In genomic region chr18:5197032-5197434, GRCh38 we compare ENCODE assay signal across 8 cellular contexts. TPM values are rescaled to one million over a fixed set of nuclear protein-coding genes. Genes with fewer than 3 reads are reported as not detected.
DNase-seq lines count a peak whose midpoint lies in the region; ATAC-seq and TF ChIP-seq lines count a peak whose summit lies in the region.

TSS of gene AKAIN1 (minus strand) at chr18:5197257. CDS start at chr18:5197053, 204 bp downstream.

- H3K9me3 ChIP-seq in HEK293 (ENCODE audit: control insufficient read depth, insufficient read depth, low read depth, low read length) = no peaks in the 10 kb centered on the region
- no peaks in the 10 kb centered on the region for H3K9me3 ChIP-seq in cardiac muscle cell (ENCODE audit: low read depth)

- no peak within 1 kb of the TSS for H3K27ac ChIP-seq in HEK293 (ENCODE audit: extremely low read depth, low read depth, low read length)
- H3K27ac ChIP-seq in cardiac muscle cell = no peak within 1 kb of the TSS

- H3K27me3 ChIP-seq in cardiac muscle cell = peaks cover 95% of the 10 kb centered on the region

- intact Hi-C loops in Calu3 (cut with micrococcal nuclease; ENCODE audit: unreplicated experiment) = no loop called here

- no peak for TF ChIP-seq CTCF in AG10803 (conservative IDR thresholded peaks at IDR 0.05; ENCODE audit: low read length)
- no peak for TF ChIP-seq CTCF in HEK293 (tag by site-specific recombination; IDR thresholded peaks at IDR 0.05)
- TF ChIP-seq CTCF in cardiac muscle cell (IDR thresholded peaks at IDR 0.05; ENCODE audit: low read depth, low read length) = no peak
- no peak for TF ChIP-seq CTCF in progenitor cell of endocrine pancreas (IDR thresholded peaks at IDR 0.05; ENCODE audit: unreplicated experiment)
- no peak for TF ChIP-seq CTCF in Calu3 (IDR thresholded peaks at IDR 0.05; ENCODE audit: unreplicated experiment)

- H3K4me3 Mint-ChIP-seq in progenitor cell of endocrine pancreas (ENCODE audit: low read depth) = peak within 1 kb of the TSS; percentile 59
- H3K4me3 Mint-ChIP-seq in Calu3 (ENCODE audit: low read depth, unreplicated experiment) = no peak within 1 kb of the TSS

- H3K4me3 ChIP-seq in AG10803 (ENCODE audit: low read length) (no peak within 1 kb of the TSS), HEK293 (ENCODE audit: low read depth, low read length) (no peak within 1 kb of the TSS), cardiac muscle cell (peak within 1 kb of the TSS; percentile 14)

- POLR2A ChIA-PET in HEK293 (lab: Yijun Ruan, JAX) = no interaction called here

- no peaks in the 10 kb centered on the region for H3K36me3 Mint-ChIP-seq in progenitor cell of endocrine pancreas (ENCODE audit: insufficient read depth)
- no peaks in the 10 kb centered on the region for H3K36me3 Mint-ChIP-seq in Calu3 (ENCODE audit: insufficient read depth, unreplicated experiment)

- no peaks in the 10 kb centered on the region for H3K4me1 ChIP-seq in HEK293 (ENCODE audit: control insufficient read depth, insufficient read depth, low read length)
- H3K4me1 ChIP-seq in cardiac muscle cell (ENCODE audit: low read depth) = no peaks in the 10 kb centered on the region

- ATAC-seq in HG02840 (IDR thresholded peaks at IDR 0.05; ENCODE audit: low FRiP score, unreplicated experiment) (no peak), HG03280 (IDR thresholded peaks at IDR 0.05; ENCODE audit: unreplicated experiment) (no peak)

- no TSS peak for BruUV-seq in Calu3 (replicated peaks; lab: Mats Ljungman, UMichigan)

- H3K9me3 Mint-ChIP-seq in progenitor cell of endocrine pancreas (ENCODE audit: low read depth) (no peaks in the 10 kb centered on the region), Calu3 (ENCODE audit: low read depth, unreplicated experiment) (peaks cover 3% of the 10 kb centered on the region)

- DNase-seq in AG10803 (ENCODE audit: low read depth) (peak; percentile 27), cardiac muscle cell (ENCODE audit: low read depth in 1 of 2, low spot score in 1 of 2) (peak; percentile 66 to 91), progenitor cell of endocrine pancreas (ENCODE audit: low spot score, unreplicated experiment) (peak; percentile 66), Calu3 (no peak)
- peak; percentile 64 for DNase-seq in activated CD8-positive, alpha-beta memory T cell treated with anti-CD3 and anti-CD28 coated beads, Interleukin-2, amount 50 U/mL, for 48 hours

- peaks cover 78% of the 10 kb centered on the region for H3K27me3 Mint-ChIP-seq in progenitor cell of endocrine pancreas
- no peaks in the 10 kb centered on the region for H3K27me3 Mint-ChIP-seq in Calu3 (ENCODE audit: unreplicated experiment)

- CTCF ChIA-PET in HEK293 (lab: Yijun Ruan, JAX) (interaction anchor here (0.5 kb wide), 1 partner anchor 23 kb away, joined by 3 read pairs; no protein-coding TSS in a partner anchor), Calu3 (lab: Charles Lee) (no interaction called here)

- H3K4me1 Mint-ChIP-seq in progenitor cell of endocrine pancreas (ENCODE audit: low read depth) (peaks cover 1% of the 10 kb centered on the region), Calu3 (ENCODE audit: low read depth, unreplicated experiment) (no peaks in the 10 kb centered on the region)

- no peaks in the 10 kb centered on the region for H3K36me3 ChIP-seq in HEK293 (ENCODE audit: control insufficient read depth in 2 of 2, insufficient read depth in 1 of 2, low read length in 2 of 2)
- no peaks in the 10 kb centered on the region for H3K36me3 ChIP-seq in cardiac muscle cell

- H3K27ac Mint-ChIP-seq in progenitor cell of endocrine pancreas (no peak within 1 kb of the TSS), Calu3 (ENCODE audit: unreplicated experiment) (no peak within 1 kb of the TSS)

TF ChIP-seq in HEK293, 187 proteins besides CTCF, POLR2A, EP300 and RAD21 (continues in another document):
- TF ChIP-seq ZNF513 (tag by site-specific recombination; IDR thresholded peaks at IDR 0.05) (no peak), MEIS1 (CRISPR knock-in tag; IDR thresholded peaks at IDR 0.05; ENCODE audit: borderline replicate concordance) (no peak), ZNF350 (tag by site-specific recombination; IDR thresholded peaks at IDR 0.05) (no peak), ZSCAN30 (tag by site-specific recombination; IDR thresholded peaks at IDR 0.05) (no peak), KLF16 (tag by site-specific recombination; IDR thresholded peaks at IDR 0.05) (no peak), ZNF155 (tag by site-specific recombination; IDR thresholded peaks at IDR 0.05) (no peak), ZNF561 (tag by site-specific recombination; IDR thresholded peaks at IDR 0.05; ENCODE audit: borderline replicate concordance) (no peak), ZNF768 (tag by site-specific recombination; IDR thresholded peaks at IDR 0.05) (no peak), SP2 (tag by site-specific recombination; IDR thresholded peaks at IDR 0.05) (no peak), INSM2 (tag by site-specific recombination; IDR thresholded peaks at IDR 0.05) (no peak), ZNF560 (tag by site-specific recombination; IDR thresholded peaks at IDR 0.05; ENCODE audit: borderline replicate concordance) (0 out of 2 replicates have a peak, but pooled peaks have one; percentile 13), ZNF610 (tag by site-specific recombination; IDR thresholded peaks at IDR 0.05; ENCODE audit: borderline replicate concordance) (no peak), ZBTB6 (tag by site-specific recombination; IDR thresholded peaks at IDR 0.05) (no peak), REST (tag by site-specific recombination; IDR thresholded peaks at IDR 0.05) (peak; percentile 89), ZNF214 (tag by site-specific recombination; IDR thresholded peaks at IDR 0.05; ENCODE audit: borderline replicate concordance) (no peak), ZBTB8A (tag by site-specific recombination; IDR thresholded peaks at IDR 0.05) (no peak)

RNA-seq across cellular contexts. Expression of gene AKAIN1, which starts in this region (rescaled TPM):
- total RNA-seq in cardiac muscle cell = not detected in 2 replicates
- polyA plus RNA-seq in cardiac muscle cell = not detected in 2 replicates
- not detected in 2 replicates for total RNA-seq in progenitor cell of endocrine pancreas
- not detected in 2 replicates for total RNA-seq in Calu3 (2022)

Comparison
In these comparisons a context has a peak if more than half of its experiments do, and no peak if none do; other contexts are left out.
1. Peak in DNase-seq and H3K4me3 ChIP-seq in cardiac muscle cell; RNA of the gene not detected or under 1 TPM.
2. Peak in DNase-seq in progenitor cell of endocrine pancreas; RNA of the gene not detected or under 1 TPM.